1 cellular context compared by ENCODE assay signal in genomic region chr6:109362102-109362884, GRCh38.
TF ChIP-seq lines count a peak whose summit lies in the region.

No MANE protein-coding gene starts in this region.

TF ChIP-seq in H1, 55 proteins besides CTCF, POLR2A, EP300 and RAD21:
- TF ChIP-seq HDAC6 (IDR thresholded peaks at IDR 0.05; ENCODE audit: low read depth, low read length) = no peak
- TF ChIP-seq SRF (IDR thresholded peaks at IDR 0.05; ENCODE audit: low read depth, low read length) = no peak
- no peak for TF ChIP-seq SP1 (IDR thresholded peaks at IDR 0.05; ENCODE audit: low read depth, low read length)
- TF ChIP-seq RXRA (IDR thresholded peaks at IDR 0.05; ENCODE audit: insufficient read depth, low read depth, low read length) = no peak
- TF ChIP-seq SIRT6 (IDR thresholded peaks at IDR 0.05; ENCODE audit: low read length) = no peak
- TF ChIP-seq EZH2 (IDR thresholded peaks at IDR 0.05; ENCODE audit: low read depth, low read length, severe bottlenecking) = no peak
- no peak for TF ChIP-seq KDM1A (IDR thresholded peaks at IDR 0.05; ENCODE audit: borderline replicate concordance, low read length)
- no peak for TF ChIP-seq SIX5 (IDR thresholded peaks at IDR 0.05; ENCODE audit: low read depth, low read length)
- no peak for TF ChIP-seq RNF2 (IDR thresholded peaks at IDR 0.05; ENCODE audit: borderline replicate concordance, low read depth, low read length, missing control alignments, poor library complexity, severe bottlenecking)
- TF ChIP-seq JUN (IDR thresholded peaks at IDR 0.05; ENCODE audit: low read depth, low read length) = no peak
- TF ChIP-seq E2F6 (IDR thresholded peaks at IDR 0.05) = no peak
- TF ChIP-seq GABPA (IDR thresholded peaks at IDR 0.05; ENCODE audit: borderline replicate concordance, insufficient read depth, low read length) = no peak
- no peak for TF ChIP-seq TBP (IDR thresholded peaks at IDR 0.05; ENCODE audit: low read depth, low read length)
- no peak for TF ChIP-seq CEBPB (IDR thresholded peaks at IDR 0.05; ENCODE audit: low read depth, low read length)
- TF ChIP-seq TCF12 (IDR thresholded peaks at IDR 0.05; ENCODE audit: low read depth, low read length) = no peak
- TF ChIP-seq, protein P1, sequence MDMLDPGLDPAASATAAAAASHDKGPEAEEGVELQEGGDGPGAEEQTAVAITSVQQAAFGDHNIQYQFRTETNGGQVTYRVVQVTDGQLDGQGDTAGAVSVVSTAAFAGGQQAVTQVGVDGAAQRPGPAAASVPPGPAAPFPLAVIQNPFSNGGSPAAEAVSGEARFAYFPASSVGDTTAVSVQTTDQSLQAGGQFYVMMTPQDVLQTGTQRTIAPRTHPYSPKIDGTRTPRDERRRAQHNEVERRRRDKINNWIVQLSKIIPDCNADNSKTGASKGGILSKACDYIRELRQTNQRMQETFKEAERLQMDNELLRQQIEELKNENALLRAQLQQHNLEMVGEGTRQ (IDR thresholded peaks at IDR 0.05; ENCODE audit: low read length) = no peak
